ENCODE assay signal across 8 cellular contexts in genomic region chr12:13100882-13101769, GRCh38. TPM values are rescaled to one million over a fixed set of nuclear protein-coding genes. Genes with fewer than 3 reads are reported as not detected.
DNase-seq lines count a peak whose midpoint lies in the region; ATAC-seq and TF ChIP-seq lines count a peak whose summit lies in the region.

No MANE protein-coding gene starts in this region.

- H3K36me3 ChIP-seq in liver (ENCODE audit: control insufficient read depth in 4 of 4, insufficient read depth in 3 of 4, low read depth in 1 of 4, low read length in 3 of 4), result no peaks in the 10 kb centered on the region

- ATAC-seq in GM18873 (IDR thresholded peaks at IDR 0.05; ENCODE audit: low FRiP score, unreplicated experiment), result peak; percentile 64
- peak; percentile 83 for ATAC-seq in HG03139 (IDR thresholded peaks at IDR 0.05; ENCODE audit: unreplicated experiment)

- TF ChIP-seq CTCF in AG09319 (IDR thresholded peaks at IDR 0.05; ENCODE audit: low read depth, low read length) (no peak), liver (IDR thresholded peaks at IDR 0.05; ENCODE audit: low read depth, low read length, missing input control) (no peak)

- no peaks in the 10 kb centered on the region for H3K9me3 Mint-ChIP-seq in dendritic cell treated with granulocyte-macrophage colony-stimulating factor and Interleukin-4, amounts not matched to agents 40 ng/mL and 50 ng/mL, for 4 days

- peak; percentile 85 for DNase-seq in AG09319 (ENCODE audit: extremely low read depth, low read depth)
- peak; percentile 90 for DNase-seq in NCI-H345 (lab: John Stamatoyannopoulos, UW)
- DNase-seq in activated CD4-positive, alpha-beta T cell treated with anti-CD3 and anti-CD28 coated beads, Interleukin-2, amount 50 U/mL, for 1 hour, result peak; percentile 93
- peak; percentile 87 for DNase-seq in stimulated activated CD4-positive, alpha-beta T cell treated with anti-CD3 and anti-CD28 coated beads, Interleukin-4, amount 100 ng/mL, for 1 hour

- 5% methylated on average over 79 of the region's 79 CpGs for WGBS in liver

- peak overlapping the region; percentile 21 to 69 for H3K9ac ChIP-seq in liver (ENCODE audit: low read depth in 1 of 2, low read length in 2 of 2)

- no peaks in the 10 kb centered on the region for H3K9me3 ChIP-seq in liver (ENCODE audit: control insufficient read depth in 4 of 4, low read length in 3 of 4)

- no peaks in the 10 kb centered on the region for H3K27me3 ChIP-seq in liver (ENCODE audit: control insufficient read depth in 4 of 4, insufficient read depth in 4 of 4, low read length in 3 of 4)

- peaks cover 74% of the 10 kb centered on the region for H3K4me1 Mint-ChIP-seq in dendritic cell treated with granulocyte-macrophage colony-stimulating factor and Interleukin-4, amounts not matched to agents 40 ng/mL and 50 ng/mL, for 4 days (ENCODE audit: low read depth)

- TF ChIP-seq RAD21 in liver (IDR thresholded peaks at IDR 0.05), result peak in 1 of 2 donors; percentile 39

- H3K4me1 ChIP-seq in liver (ENCODE audit: control insufficient read depth in 4 of 4, insufficient read depth in 4 of 4, low read length in 3 of 4), result peaks cover 0 to 13% (median 5%) of the 10 kb centered on the region in 4 donors

- H3K27me3 Mint-ChIP-seq in dendritic cell treated with granulocyte-macrophage colony-stimulating factor and Interleukin-4, amounts not matched to agents 40 ng/mL and 50 ng/mL, for 4 days, result no peaks in the 10 kb centered on the region

- peak overlapping the region; percentile 78 for H3K4me3 Mint-ChIP-seq in dendritic cell treated with granulocyte-macrophage colony-stimulating factor and Interleukin-4, amounts not matched to agents 40 ng/mL and 50 ng/mL, for 4 days

- H3K27ac Mint-ChIP-seq in dendritic cell treated with granulocyte-macrophage colony-stimulating factor and Interleukin-4, amounts not matched to agents 40 ng/mL and 50 ng/mL, for 4 days, result peak overlapping the region; percentile 94

- no peaks in the 10 kb centered on the region for H3K36me3 Mint-ChIP-seq in dendritic cell treated with granulocyte-macrophage colony-stimulating factor and Interleukin-4, amounts not matched to agents 40 ng/mL and 50 ng/mL, for 4 days (ENCODE audit: low read depth)

- intact Hi-C loops in dendritic cell treated with granulocyte-macrophage colony-stimulating factor and Interleukin-4, amounts not matched to agents 40 ng/mL and 50 ng/mL, for 4 days (cut with micrococcal nuclease), result no loop called here

- peak overlapping the region; percentile 74 to 81 for H3K27ac ChIP-seq in liver (ENCODE audit: low read depth in 1 of 2, low read length in 2 of 2)

- H3K4me3 ChIP-seq in liver (ENCODE audit: low read depth in 1 of 3, low read length in 3 of 3), result peak overlapping the region; percentile 10 to 69 (median 45)

TF ChIP-seq in liver, 16 proteins besides CTCF, POLR2A, EP300 and RAD21:
- TF ChIP-seq FOXA2 (IDR thresholded peaks at IDR 0.05) (no peak), GABPA (IDR thresholded peaks at IDR 0.05 in 1 of 2, conservative IDR thresholded peaks at IDR 0.05 in 1 of 2) (no peak), HNF4A (conservative IDR thresholded peaks at IDR 0.05) (no peak), EGR1 (IDR thresholded peaks at IDR 0.05; ENCODE audit: low read depth in 2 of 2) (no peak), SP1 (IDR thresholded peaks at IDR 0.05) (no peak), ATF3 (IDR thresholded peaks at IDR 0.05) (no peak), RXRA (IDR thresholded peaks at IDR 0.05) (no peak), TAF1 (conservative IDR thresholded peaks at IDR 0.05) (no peak), MAX (IDR thresholded peaks at IDR 0.05) (no peak), JUND (IDR thresholded peaks at IDR 0.05) (no peak), FOXA1 (IDR thresholded peaks at IDR 0.05) (no peak), REST (IDR thresholded peaks at IDR 0.05) (no peak), HNF4G (IDR thresholded peaks at IDR 0.05) (no peak), ZBTB33 (IDR thresholded peaks at IDR 0.05) (no peak), YY1 (IDR thresholded peaks at IDR 0.05) (no peak), NR2F2 (IDR thresholded peaks at IDR 0.05) (no peak)

RNA-seq across cellular contexts. Expression of gene GSG1, which starts 2.3 kb away (rescaled TPM):
- total RNA-seq in liver, result not detected
- polyA plus RNA-seq in liver, result not detected

RNA-seq across cellular contexts. Expression of gene FAM234B, which starts 56.9 kb away (rescaled TPM):
- total RNA-seq in liver, result 1 to 10 TPM; 4.4 to 8.0 TPM
- 1 to 10 TPM; 1.7 to 2.0 TPM for polyA plus RNA-seq in liver

Comparison
In these comparisons a context has a peak if more than half of its experiments do, and no peak if none do; other contexts are left out.
1. Peak in every context shown above with its lines: DNase-seq, ATAC-seq, H3K4me3 ChIP-seq and H3K27ac ChIP-seq.